ENCODE assay signal across 8 cellular contexts in the genomic region with DNA sequence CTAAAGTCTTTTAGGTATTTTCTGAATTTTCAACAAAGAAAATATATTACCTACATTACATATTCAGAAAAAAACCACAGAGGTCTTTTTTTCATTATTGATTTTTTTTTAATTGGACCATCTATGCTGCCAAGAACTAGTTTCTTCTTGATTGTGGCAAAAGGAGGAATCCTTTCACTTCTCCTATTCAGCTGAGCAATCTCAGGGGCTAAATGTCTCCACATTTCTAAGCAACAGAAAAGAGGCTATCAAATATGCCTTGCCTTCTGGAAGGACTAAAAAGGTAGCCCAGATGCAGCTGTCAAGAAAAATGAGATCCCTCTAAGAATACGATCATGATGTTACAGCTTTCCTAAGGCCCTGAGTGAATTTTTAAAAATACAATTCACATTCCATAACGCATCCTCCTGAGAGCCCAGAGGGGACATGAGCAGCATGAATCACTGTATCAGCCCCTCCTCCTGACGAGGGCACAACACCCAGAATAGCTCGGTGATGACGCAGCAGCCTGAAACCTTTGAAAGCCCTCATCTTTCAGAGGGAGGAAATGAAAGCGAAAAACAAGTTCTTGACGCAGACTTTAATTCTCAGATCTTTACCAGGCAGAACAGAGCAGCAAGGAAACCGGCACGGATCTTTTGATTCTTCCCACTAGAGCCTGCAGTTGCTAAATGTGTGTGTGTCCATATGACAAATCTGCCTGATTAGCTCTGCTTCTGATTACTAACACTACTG. TPM values are rescaled to one million over a fixed set of nuclear protein-coding genes. Genes with fewer than 3 reads are reported as not detected.
DNase-seq lines count a peak whose midpoint lies in the region; ATAC-seq and TF ChIP-seq lines count a peak whose summit lies in the region.

No MANE protein-coding gene starts in this region.

- H3K27me3 Mint-ChIP-seq in activated naive CD4-positive, alpha-beta T cell treated with anti-CD3 and anti-CD28 coated beads for 36 hours (ENCODE audit: low read depth): no peaks in the 10 kb centered on the region

- intact Hi-C loops in activated naive CD4-positive, alpha-beta T cell treated with anti-CD3 and anti-CD28 coated beads for 36 hours (cut with micrococcal nuclease): loop anchor here (1.0 to 10.0 kb wide), 9 partner anchors 8 to 415 kb away; a partner anchor contains a TSS

- H3K9me3 ChIP-seq in gastroesophageal sphincter (no peaks in the 10 kb centered on the region), subcutaneous abdominal adipose tissue (ENCODE audit: control insufficient read depth in 5 of 5, low read length in 5 of 5) (no peaks in the 10 kb centered on the region)

- peak overlapping the region; percentile 21 to 76 (median 57) for H3K9ac ChIP-seq in subcutaneous abdominal adipose tissue (ENCODE audit: low read length in 5 of 5)

- TF ChIP-seq EP300 in gastroesophageal sphincter (IDR thresholded peaks at IDR 0.05): no peak

- peak overlapping the region; percentile 85 for H3K27ac Mint-ChIP-seq in activated naive CD4-positive, alpha-beta T cell treated with anti-CD3 and anti-CD28 coated beads for 36 hours

- peak; percentile 13 to 24 for TF ChIP-seq POLR2A in gastroesophageal sphincter (IDR thresholded peaks at IDR 0.05)

- WGBS in gastroesophageal sphincter (ENCODE audit: low coverage in 1 of 2), 2 donors: 0% methylated on average over 9 of the region's 9 CpGs

- peaks cover 7 to 28% (median 14%) of the 10 kb centered on the region in 3 donors for H3K4me1 ChIP-seq in gastroesophageal sphincter
- peaks cover 4 to 16% (median 10%) of the 10 kb centered on the region in 5 donors for H3K4me1 ChIP-seq in subcutaneous abdominal adipose tissue (ENCODE audit: control insufficient read depth in 5 of 5, insufficient read depth in 5 of 5, low read length in 5 of 5)

- peaks cover 15% of the 10 kb centered on the region for H3K36me3 Mint-ChIP-seq in activated naive CD4-positive, alpha-beta T cell treated with anti-CD3 and anti-CD28 coated beads for 36 hours (ENCODE audit: low read depth)

- peak; percentile 90 for ATAC-seq in GM19351 (IDR thresholded peaks at IDR 0.05; ENCODE audit: unreplicated experiment)
- peak; percentile 92 for ATAC-seq in HG03460 (IDR thresholded peaks at IDR 0.05; ENCODE audit: unreplicated experiment)
- peak; percentile 99 for ATAC-seq in gastroesophageal sphincter

- H3K4me3 ChIP-seq in gastroesophageal sphincter (peak overlapping the region; percentile 41 to 56), subcutaneous abdominal adipose tissue (ENCODE audit: low read depth in 1 of 5, low read length in 5 of 5) (peak overlapping the region; percentile 19 to 63 (median 53))

- DNase-seq in AG09319 (ENCODE audit: extremely low read depth, low read depth): peak; percentile 74
- peak; percentile 82 for DNase-seq in SIG-M5 (lab: John Stamatoyannopoulos, UW)
- DNase-seq in activated naive CD4-positive, alpha-beta T cell treated with anti-CD3 and anti-CD28 coated beads for 36 hours: peak; percentile 96
- DNase-seq in non-pigmented ciliary epithelial cell (ENCODE audit: low read depth): peak; percentile 97

- H3K9me3 Mint-ChIP-seq in activated naive CD4-positive, alpha-beta T cell treated with anti-CD3 and anti-CD28 coated beads for 36 hours: no peaks in the 10 kb centered on the region

- H3K27ac ChIP-seq in gastroesophageal sphincter: peak overlapping the region; percentile 82 to 97 (median 92)
- peak overlapping the region; percentile 81 for H3K27ac ChIP-seq in subcutaneous abdominal adipose tissue (ENCODE audit: low read depth, low read length)

- no peaks in the 10 kb centered on the region for H3K27me3 ChIP-seq in gastroesophageal sphincter
- H3K27me3 ChIP-seq in subcutaneous abdominal adipose tissue (ENCODE audit: control insufficient read depth in 5 of 5, insufficient read depth in 4 of 5, low read length in 5 of 5): no peaks in the 10 kb centered on the region

- H3K4me1 Mint-ChIP-seq in activated naive CD4-positive, alpha-beta T cell treated with anti-CD3 and anti-CD28 coated beads for 36 hours (ENCODE audit: low read depth): peaks cover 35% of the 10 kb centered on the region

- TF ChIP-seq CTCF in AG09319 (IDR thresholded peaks at IDR 0.05; ENCODE audit: low read depth, low read length) (no peak), gastroesophageal sphincter (IDR thresholded peaks at IDR 0.05) (no peak)

- H3K36me3 ChIP-seq in gastroesophageal sphincter: peaks cover 0 to 30% of the 10 kb centered on the region in 2 donors
- H3K36me3 ChIP-seq in subcutaneous abdominal adipose tissue (ENCODE audit: control insufficient read depth in 5 of 5, insufficient read depth in 5 of 5, low read length in 5 of 5): peaks cover 0 to 10% (median 0%) of the 10 kb centered on the region in 5 donors

- H3K4me3 Mint-ChIP-seq in activated naive CD4-positive, alpha-beta T cell treated with anti-CD3 and anti-CD28 coated beads for 36 hours: peak overlapping the region; percentile 40

- CTCF ChIA-PET in activated naive CD4-positive, alpha-beta T cell treated with anti-CD3 and anti-CD28 coated beads for 36 hours (lab: Charles Lee): interaction anchor here (1.1 to 1.8 kb wide), 4 partner anchors 23 to 158 kb away, joined by 3 to 6 read pairs (median 4); no protein-coding TSS in a partner anchor

RNA-seq across cellular contexts. Expression of a gene that starts 24.6 kb away (rescaled TPM):
- total RNA-seq in activated naive CD4-positive, alpha-beta T cell treated with anti-CD3 and anti-CD28 coated beads for 36 hours: 10 to 100 TPM; 20.8 to 22.0 TPM
- total RNA-seq in gastroesophageal sphincter: 10 to 100 TPM; 47.8 to 99.6 (median 60.1) TPM

RNA-seq across cellular contexts. Expression of a gene that starts 37.5 kb away (rescaled TPM):
- 10 to 100 TPM; 25.1 to 27.6 TPM for total RNA-seq in activated naive CD4-positive, alpha-beta T cell treated with anti-CD3 and anti-CD28 coated beads for 36 hours
- 10 to 100 TPM; 69.1 to 88.1 (median 87.0) TPM for total RNA-seq in gastroesophageal sphincter

Comparison
In these comparisons a context has a peak if more than half of its experiments do, and no peak if none do; other contexts are left out.
1. Peak in every context shown above with its lines: DNase-seq, ATAC-seq, H3K4me3 ChIP-seq and H3K27ac ChIP-seq.